8 cellular contexts compared by ENCODE assay signal in the genomic region with DNA sequence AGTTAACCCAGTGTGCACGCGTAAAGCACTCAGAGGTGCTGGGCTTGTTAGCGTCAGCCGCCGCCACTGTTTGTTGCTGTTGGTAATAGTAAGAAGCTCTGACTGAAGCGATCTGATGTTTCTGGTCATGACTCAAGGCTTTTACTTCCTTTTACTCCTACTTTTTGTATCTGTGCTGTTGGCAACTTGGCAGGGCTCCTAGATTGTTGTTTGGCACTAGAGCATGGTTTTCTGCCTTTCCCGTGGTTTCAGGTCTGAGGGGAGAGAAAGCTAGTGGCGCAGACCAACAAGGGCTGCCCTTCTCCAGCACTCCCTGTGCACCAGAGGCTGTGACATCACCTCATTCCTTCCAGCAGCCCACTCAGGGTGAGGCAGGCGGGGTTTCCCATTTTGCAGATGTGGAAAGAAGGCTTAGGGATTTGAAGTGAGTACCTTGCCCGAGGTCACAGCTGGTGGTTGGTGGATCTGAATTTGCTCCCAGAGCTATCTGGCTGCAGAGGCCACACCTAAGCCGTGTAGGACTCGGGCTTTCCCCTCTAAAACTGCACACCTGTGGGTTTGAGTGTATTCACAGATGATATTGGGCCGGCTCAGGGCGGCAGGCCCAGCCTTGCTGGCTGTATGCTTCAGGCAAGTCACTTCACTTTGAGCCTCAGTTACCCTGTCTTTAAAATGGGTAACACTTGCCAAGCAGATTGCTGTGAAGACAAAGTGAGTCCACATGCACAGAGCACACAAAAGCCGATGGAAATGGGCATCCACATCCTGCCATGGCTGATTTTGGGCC. TPM values are rescaled to one million over a fixed set of nuclear protein-coding genes. Genes with fewer than 3 reads are reported as not detected.
DNase-seq lines count a peak whose midpoint lies in the region; ATAC-seq, FAIRE-seq and TF ChIP-seq lines count a peak whose summit lies in the region.

No MANE protein-coding gene starts in this region.

- no peaks in the 10 kb centered on the region for H3K27me3 ChIP-seq in AG04450 (ENCODE audit: control insufficient read depth, insufficient read depth, low read length)
- no peaks in the 10 kb centered on the region for H3K27me3 ChIP-seq in HL-60 (ENCODE audit: insufficient read depth, poor library complexity, severe bottlenecking)

- no peak for ATAC-seq in mucosa of descending colon

- in situ Hi-C loops in astrocyte of the spinal cord (cut with HindIII; ENCODE audit: low sequenced_read_pairs), result no loop called here

- H3K36me3 ChIP-seq in mucosa of descending colon (ENCODE audit: low read depth), result no peaks in the 10 kb centered on the region

- intact Hi-C loops in mucosa of descending colon (cut with DNase I, micrococcal nuclease), result no loop called here

- POLR2A ChIA-PET in AG04450 (lab: Yijun Ruan, JAX), result interaction anchor here (0.7 to 1.0 kb wide), 2 partner anchors 76 to 78 kb away, joined by 3 read pairs; a partner anchor contains a TSS

- no peaks in the 10 kb centered on the region; the same call in 1 of the 2 replicates for H3K9me3 ChIP-seq in AG04450 (ENCODE audit: control insufficient read depth, insufficient read depth, low read length)
- H3K9me3 ChIP-seq in mucosa of descending colon, result no peaks in the 10 kb centered on the region

- CTCF ChIA-PET in AG04450 (lab: Charles Lee), result interaction anchor here (1.7 kb wide), 1 partner anchor 51 kb away, joined by 5 read pairs; a partner anchor contains a TSS

- no peak overlapping the region; the same call in 1 of the 2 replicates for H3K4me3 ChIP-seq in AG04450 (ENCODE audit: low read depth, low read length)
- H3K4me3 ChIP-seq in HL-60 (replicated peaks; ENCODE audit: insufficient read depth, low read length), result no peak overlapping the region
- H3K4me3 ChIP-seq in astrocyte of the spinal cord (ENCODE audit: low read depth, low read length), result no peak overlapping the region
- H3K4me3 ChIP-seq in mucosa of descending colon, result no peak overlapping the region

- peaks cover 39% of the 10 kb centered on the region for H3K4me1 ChIP-seq in mucosa of descending colon (ENCODE audit: low read depth)

- TF ChIP-seq CTCF in AG04450 (IDR thresholded peaks at IDR 0.05; ENCODE audit: low read depth, low read length) (no peak), HL-60 (IDR thresholded peaks at IDR 0.05; ENCODE audit: insufficient read depth, low read length) (no peak), astrocyte of the spinal cord (IDR thresholded peaks at IDR 0.05; ENCODE audit: low read depth, low read length) (no peak), D721Med (IDR thresholded peaks at IDR 0.05; ENCODE audit: insufficient read depth, missing control alignments) (no peak), mucosa of descending colon (IDR thresholded peaks at IDR 0.05) (no peak)

- no peak for FAIRE-seq in D721Med (lab: Jason Lieb, UNC)

- DNase-seq in AG04450 (ENCODE audit: low read depth, low spot score) (peak; percentile 78), HL-60 (ENCODE audit: low read depth in 1 of 2, low spot score in 1 of 2) (peak in 1 of 2 experiments; percentile 37), astrocyte of the spinal cord (ENCODE audit: low read depth, low spot score) (peak; percentile 92), lung microvascular endothelial cell (ENCODE audit: low read depth in 2 of 2) (peak; percentile 55 to 87), UCSD-AML1 (lab: John Stamatoyannopoulos, UW; ENCODE audit: unreplicated experiment) (no peak), ureter (ENCODE audit: low spot score) (no peak), D721Med (ENCODE audit: insufficient read length, low spot score) (no peak), mucosa of descending colon (no peak)

- H3K27ac ChIP-seq in AG04450 (ENCODE audit: low read depth, low read length) (peak overlapping the region; percentile 80), HL-60 (replicated peaks) (0 out of 2 replicates have a peak overlapping the region, but pooled peaks have one; percentile 13)

RNA-seq across cellular contexts. Expression of a gene that starts 51.2 kb away (rescaled TPM):
- polyA plus RNA-seq in AG04450 (2011; rRNA removed), result 6.4 and 6.5 TPM in 2 replicates
- polyA minus RNA-seq in AG04450 (2011; rRNA and poly(A)+ RNA removed), result 5.7 and 6.0 TPM in 2 replicates
- total RNA-seq in lung microvascular endothelial cell, result 6.1 and 9.5 TPM in 2 replicates
- total RNA-seq in ureter, result 20.0 TPM
- 10 to 100 TPM; 22.2 to 32.7 (median 27.6) TPM for total RNA-seq in mucosa of descending colon

Comparison
In these comparisons a context has a peak if more than half of its experiments do, and no peak if none do; other contexts are left out.
1. DNase-seq: peak in AG04450 (single experiment), astrocyte of the spinal cord (single experiment) and lung microvascular endothelial cell (2 of 2); none in UCSD-AML1 (single experiment), ureter (single experiment), D721Med (single experiment) and mucosa of descending colon (0 of 3).